In the genomic region with DNA sequence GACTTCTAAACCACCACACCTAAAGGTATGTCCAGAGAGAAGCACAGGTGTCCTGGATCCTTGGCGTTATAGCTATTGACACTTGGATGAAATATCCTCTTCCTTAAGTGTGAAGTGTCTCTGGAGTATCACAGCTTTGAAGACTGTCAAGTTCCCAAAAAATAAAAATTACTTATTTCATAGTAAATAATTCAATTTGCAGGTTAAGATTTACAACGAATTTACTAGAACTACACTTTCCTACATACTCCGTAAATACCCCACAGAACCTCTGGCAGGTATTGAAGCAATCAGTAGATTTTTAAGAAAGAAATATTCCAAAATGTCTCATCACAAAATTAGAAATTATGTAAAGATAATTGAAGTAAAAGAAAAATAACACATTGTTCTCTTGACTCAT, we compare ENCODE assay signal across 7 cellular contexts.
"Had no signal": no experiment of that assay in that cellular context is flagged by ENCODE, and none has a peak within 500 bp of the region (broad histone marks: within the 10 kb centered on the region; RNA-seq: fewer than 3 reads in every experiment).

No MANE protein-coding gene starts in this region.

- H3K4me3 Mint-ChIP-seq: IgD-negative memory B cell had no signal

- H3K4me2 ChIP-seq: KMS-11 had no signal

- H3K27me3 Mint-ChIP-seq: IgD-negative memory B cell had no signal

- H3K27ac Mint-ChIP-seq: IgD-negative memory B cell had no signal

- DNase-seq: IMR-90, KBM-7, KG1 had no signal

- H3K9me3 Mint-ChIP-seq: IgD-negative memory B cell had no signal

- FAIRE-seq: HTR-8/SVneo had no signal

- H3K4me1 Mint-ChIP-seq: IgD-negative memory B cell had no signal

- H3K27ac ChIP-seq: HL-60, KMS-11 had no signal

- H3K9ac ChIP-seq: KMS-11 had no signal
